15 cellular contexts compared by ENCODE assay signal in genomic region chr13:40444241-40444640, GRCh38.
DNase-seq lines count a peak whose midpoint lies in the region; ATAC-seq and TF ChIP-seq lines count a peak whose summit lies in the region.
"Had no signal": no experiment of that assay in that cellular context is flagged by ENCODE, and none has a peak within 500 bp of the region (broad histone marks: within the 10 kb centered on the region; RNA-seq: fewer than 3 reads in every experiment).

No MANE protein-coding gene starts in this region.

- H3K9me2 ChIP-seq in OCI-LY1 (ENCODE audit: low read depth, low read length), result no peaks in the 10 kb centered on the region

- in situ Hi-C loops in brain microvascular endothelial cell (cut with HindIII; ENCODE audit: low pct_ligation_motif_present, low sequenced_read_pairs), result no loop called here

- peak overlapping the region in 6 of 11 experiments; percentile 82 to 95 (median 88); a peak in 11 of 22 replicates for H3K27ac ChIP-seq in BLaER1 treated with 17β-estradiol and CSF1 and Interleukin-3, amounts not matched to agents 10 nM and 100 nM
- H3K27ac ChIP-seq in OCI-LY1 (ENCODE audit: low read depth, low read length, poor library complexity, severe bottlenecking) (peak overlapping the region; percentile 96), brain microvascular endothelial cell (peak overlapping the region; percentile 31), Peyer's patch (no peak overlapping the region)
- H3K27ac ChIP-seq: GM23248 had no signal

- no peak overlapping the region for H3K4me3 ChIP-seq in BLaER1 treated with 17β-estradiol and CSF1 and Interleukin-3, amounts not matched to agents 10 nM and 100 nM
- H3K4me3 ChIP-seq in OCI-LY1 (ENCODE audit: low read depth, low read length, poor library complexity, severe bottlenecking) (no peak overlapping the region), brain microvascular endothelial cell (ENCODE audit: low read depth, low read length) (no peak overlapping the region), Peyer's patch (no peak overlapping the region)
- H3K4me3 ChIP-seq: GM23248 had no signal

- TF ChIP-seq CTCF in OCI-LY1 (IDR thresholded peaks at IDR 0.05; ENCODE audit: low read length) (no peak), brain microvascular endothelial cell (IDR thresholded peaks at IDR 0.05; ENCODE audit: low read depth, low read length, missing control alignments) (no peak), Peyer's patch (IDR thresholded peaks at IDR 0.05) (no peak)

- peaks cover 4 to 15% (median 5%) of the 10 kb centered on the region in 11 experiments; a peak in 20 of 22 replicates for H3K9me3 ChIP-seq in BLaER1 treated with 17β-estradiol and CSF1 and Interleukin-3, amounts not matched to agents 10 nM and 100 nM (replicated peaks in 1 of 11)
- H3K9me3 ChIP-seq in OCI-LY1 (ENCODE audit: low read length) (peaks cover 4% of the 10 kb centered on the region), Peyer's patch (no peaks in the 10 kb centered on the region)
- H3K9me3 ChIP-seq: BE2C, Caco-2 had no signal

- no peaks in the 10 kb centered on the region for H3K27me3 Mint-ChIP-seq in stimulated activated naive B cell treated with anti-CD40 and anti-IgM and Interleukin-4, amounts not matched to agents 10 μg/mL and 1 μg/mL and 100 μg/mL, for 72 hours
- H3K27me3 Mint-ChIP-seq in activated CD8-positive, alpha-beta memory T cell treated with anti-CD3 and anti-CD28 coated beads, Interleukin-2, amount 10 ng/mL, durations not matched to agents 7 days and 5 days, result no peaks in the 10 kb centered on the region

- H3K4me1 Mint-ChIP-seq in stimulated activated naive B cell treated with anti-CD40 and anti-IgM and Interleukin-4, amounts not matched to agents 10 μg/mL and 1 μg/mL and 100 μg/mL, for 72 hours, result peaks cover 46 to 88% of the 10 kb centered on the region in 2 donors
- H3K4me1 Mint-ChIP-seq in activated CD8-positive, alpha-beta memory T cell treated with anti-CD3 and anti-CD28 coated beads, Interleukin-2, amount 10 ng/mL, durations not matched to agents 7 days and 5 days, result peaks cover 15% of the 10 kb centered on the region

- no peaks in the 10 kb centered on the region for H3K79me2 ChIP-seq in OCI-LY1 (ENCODE audit: insufficient read depth, low read length)

- H3K27me3 ChIP-seq in BLaER1 treated with 17β-estradiol and CSF1 and Interleukin-3, amounts not matched to agents 10 nM and 100 nM, result no peaks in the 10 kb centered on the region
- no peaks in the 10 kb centered on the region for H3K27me3 ChIP-seq in OCI-LY1 (ENCODE audit: insufficient read depth, low read length)
- H3K27me3 ChIP-seq in brain microvascular endothelial cell (replicated peaks), result no peaks in the 10 kb centered on the region
- no peaks in the 10 kb centered on the region for H3K27me3 ChIP-seq in Peyer's patch
- H3K27me3 ChIP-seq: BE2C had no signal

- no peaks in the 10 kb centered on the region for H3F3A ChIP-seq in OCI-LY1 (ENCODE audit: insufficient read depth, low read length)

- no peak for ATAC-seq in stimulated activated naive B cell treated with anti-CD40 and anti-IgM and Interleukin-4, amounts not matched to agents 10 μg/mL and 1 μg/mL and 100 μg/mL, for 72 hours (replicated peaks)
- ATAC-seq in activated CD8-positive, alpha-beta memory T cell treated with anti-CD3 and anti-CD28 coated beads, Interleukin-2, amount 10 ng/mL, durations not matched to agents 7 days and 5 days, result no peak
- ATAC-seq: HCT116 had no signal

- H3K36me3 ChIP-seq in BLaER1 treated with 17β-estradiol and CSF1 and Interleukin-3, amounts not matched to agents 10 nM and 100 nM, result no peaks in the 10 kb centered on the region
- no peaks in the 10 kb centered on the region for H3K36me3 ChIP-seq in OCI-LY1 (ENCODE audit: insufficient read depth, low read length)
- H3K36me3 ChIP-seq in brain microvascular endothelial cell (replicated peaks), result no peaks in the 10 kb centered on the region
- no peaks in the 10 kb centered on the region for H3K36me3 ChIP-seq in Peyer's patch
- H3K36me3 ChIP-seq: BE2C had no signal

- H3K4me2 ChIP-seq in BLaER1 treated with 17β-estradiol and CSF1 and Interleukin-3, amounts not matched to agents 10 nM and 100 nM, result peak overlapping the region in 9 of 11 experiments; percentile 42 to 93 (median 87); a peak in 18 of 22 replicates
- peak overlapping the region; percentile 9; the same call in 1 of the 2 replicates for H3K4me2 ChIP-seq in OCI-LY1 (ENCODE audit: low read length)

- H3K4me1 ChIP-seq in BLaER1 treated with 17β-estradiol and CSF1 and Interleukin-3, amounts not matched to agents 10 nM and 100 nM, result peaks cover 28 to 96% (median 89%) of the 10 kb centered on the region in 10 experiments
- peaks cover 88% of the 10 kb centered on the region for H3K4me1 ChIP-seq in OCI-LY1 (ENCODE audit: insufficient read depth, low read length, severe bottlenecking)
- H3K4me1 ChIP-seq in Peyer's patch, result peaks cover 0 to 24% (median 8%) of the 10 kb centered on the region in 4 donors
- H3K4me1 ChIP-seq: BE2C, Caco-2 had no signal

- CTCF ChIA-PET in activated CD8-positive, alpha-beta memory T cell treated with anti-CD3 and anti-CD28 coated beads, Interleukin-2, amount 10 ng/mL, durations not matched to agents 7 days and 5 days (lab: Charles Lee), result interaction anchor here (1.0 to 1.1 kb wide), 2 partner anchors 10 to 26 kb away, joined by 3 to 4 read pairs; no protein-coding TSS in a partner anchor

- peaks cover 0 to 4% of the 10 kb centered on the region in 2 donors for H3K9me3 Mint-ChIP-seq in stimulated activated naive B cell treated with anti-CD40 and anti-IgM and Interleukin-4, amounts not matched to agents 10 μg/mL and 1 μg/mL and 100 μg/mL, for 72 hours
- H3K9me3 Mint-ChIP-seq in activated CD8-positive, alpha-beta memory T cell treated with anti-CD3 and anti-CD28 coated beads, Interleukin-2, amount 10 ng/mL, durations not matched to agents 7 days and 5 days (ENCODE audit: low read depth), result no peaks in the 10 kb centered on the region
- H3K9me3 Mint-ChIP-seq: CD8-positive, alpha-beta memory T cell had no signal

- H2AFZ ChIP-seq in OCI-LY1 (ENCODE audit: low read length), result no peak overlapping the region
- H2AFZ ChIP-seq: GM23248 had no signal

- H3K4me3 Mint-ChIP-seq in stimulated activated naive B cell treated with anti-CD40 and anti-IgM and Interleukin-4, amounts not matched to agents 10 μg/mL and 1 μg/mL and 100 μg/mL, for 72 hours, result no peak overlapping the region
- no peak overlapping the region for H3K4me3 Mint-ChIP-seq in activated CD8-positive, alpha-beta memory T cell treated with anti-CD3 and anti-CD28 coated beads, Interleukin-2, amount 10 ng/mL, durations not matched to agents 7 days and 5 days
- H3K4me3 Mint-ChIP-seq: CD8-positive, alpha-beta memory T cell had no signal

- no peak for TF ChIP-seq POLR2A in Peyer's patch (IDR thresholded peaks at IDR 0.05)

- H3K27ac Mint-ChIP-seq in stimulated activated naive B cell treated with anti-CD40 and anti-IgM and Interleukin-4, amounts not matched to agents 10 μg/mL and 1 μg/mL and 100 μg/mL, for 72 hours, result peak overlapping the region; percentile 0
- no peak overlapping the region for H3K27ac Mint-ChIP-seq in activated CD8-positive, alpha-beta memory T cell treated with anti-CD3 and anti-CD28 coated beads, Interleukin-2, amount 10 ng/mL, durations not matched to agents 7 days and 5 days
- H3K27ac Mint-ChIP-seq: CD8-positive, alpha-beta memory T cell had no signal

- peaks cover 3 to 12% of the 10 kb centered on the region in 2 donors for H3K36me3 Mint-ChIP-seq in stimulated activated naive B cell treated with anti-CD40 and anti-IgM and Interleukin-4, amounts not matched to agents 10 μg/mL and 1 μg/mL and 100 μg/mL, for 72 hours
- no peaks in the 10 kb centered on the region for H3K36me3 Mint-ChIP-seq in activated CD8-positive, alpha-beta memory T cell treated with anti-CD3 and anti-CD28 coated beads, Interleukin-2, amount 10 ng/mL, durations not matched to agents 7 days and 5 days

- DNase-seq in brain microvascular endothelial cell (no peak), cerebellar nuclear complex (lab: John Stamatoyannopoulos, UW) (no peak), Peyer's patch (no peak)
- no peak for DNase-seq in stimulated activated naive B cell treated with anti-CD40 and anti-IgM and Interleukin-4, amounts not matched to agents 10 μg/mL and 1 μg/mL and 100 μg/mL, for 72 hours
- no peak for DNase-seq in activated CD8-positive, alpha-beta memory T cell treated with anti-CD3 and anti-CD28 coated beads, Interleukin-2, amount 10 ng/mL, durations not matched to agents 7 days and 5 days
- DNase-seq: BE2C; Caco-2; CD8-positive, alpha-beta memory T cell; DND-41; GF-D8; GM23248; IMR-90 had no signal

- H3K9ac ChIP-seq in BLaER1 treated with 17β-estradiol and CSF1 and Interleukin-3, amounts not matched to agents 10 nM and 100 nM, result peak overlapping the region in 3 of 11 experiments; percentile 14 to 76 (median 47); a peak in 3 of 22 replicates
- H3K9ac ChIP-seq in OCI-LY1 (ENCODE audit: low read length), result peak overlapping the region; percentile 60
- H3K9ac ChIP-seq: GM23248 had no signal

- H4K20me1 ChIP-seq in BLaER1 treated with 17β-estradiol and CSF1 and Interleukin-3, amounts not matched to agents 10 nM and 100 nM, result no peaks in the 10 kb centered on the region
- H4K20me1 ChIP-seq in OCI-LY1 (ENCODE audit: insufficient read depth, low read length), result no peaks in the 10 kb centered on the region

Comparison
In these comparisons a context has a peak if more than half of its experiments do, and no peak if none do; other contexts are left out.
1. H3K27ac ChIP-seq: peak in BLaER1 treated with 17β-estradiol and CSF1 and Interleukin-3, amounts not matched to agents 10 nM and 100 nM (6 of 11), OCI-LY1 (single experiment) and brain microvascular endothelial cell (single experiment); none in Peyer's patch (0 of 4).